10 cellular contexts compared by ENCODE assay signal in genomic region chr4:137125011-137125410, GRCh38.
DNase-seq lines count a peak whose midpoint lies in the region; ATAC-seq and TF ChIP-seq lines count a peak whose summit lies in the region.
"Had no signal": no experiment of that assay in that cellular context is flagged by ENCODE, and none has a peak within 500 bp of the region (broad histone marks: within the 10 kb centered on the region; RNA-seq: fewer than 3 reads in every experiment).

No MANE protein-coding gene starts in this region.

- peak overlapping the region in 2 of 3 experiments; percentile 37 to 66 for H3K4me3 Mint-ChIP-seq in nephron
- H3K4me3 Mint-ChIP-seq in activated T-helper 1 cell treated with anti-CD3 and anti-CD28 coated beads, Interleukin-12 subunit alpha, Interleukin-12 subunit beta, Interleukin-2, Interleukin-4 antibody, amounts not matched to agents 30 ng/mL and 10 ng/mL and 1 ng/mL, durations not matched to agents 14 hours and 24 hours and 36 hours: no peak overlapping the region
- H3K4me3 Mint-ChIP-seq: dendritic cell treated with granulocyte-macrophage colony-stimulating factor and Interleukin-4, amounts not matched to agents 40 ng/mL and 50 ng/mL, for 4 days; naive B cell had no signal

- no peaks in the 10 kb centered on the region for H3K27me3 Mint-ChIP-seq in nephron (ENCODE audit: low read depth)
- H3K27me3 Mint-ChIP-seq in activated T-helper 1 cell treated with anti-CD3 and anti-CD28 coated beads, Interleukin-12 subunit alpha, Interleukin-12 subunit beta, Interleukin-2, Interleukin-4 antibody, amounts not matched to agents 30 ng/mL and 10 ng/mL and 1 ng/mL, durations not matched to agents 14 hours and 24 hours and 36 hours (ENCODE audit: insufficient read depth): no peaks in the 10 kb centered on the region
- H3K27me3 Mint-ChIP-seq: dendritic cell treated with granulocyte-macrophage colony-stimulating factor and Interleukin-4, amounts not matched to agents 40 ng/mL and 50 ng/mL, for 4 days; naive B cell had no signal

- intact Hi-C loops in activated T-helper 1 cell treated with anti-CD3 and anti-CD28 coated beads, Interleukin-12 subunit alpha, Interleukin-12 subunit beta, Interleukin-2, Interleukin-4 antibody, amounts not matched to agents 30 ng/mL and 10 ng/mL and 1 ng/mL, durations not matched to agents 14 hours and 24 hours and 36 hours (cut with micrococcal nuclease): loop anchor here (2.0 to 10.0 kb wide), 2 partner anchors 740 to 1556 kb away; no protein-coding TSS in a partner anchor

- TF ChIP-seq CTCF in AG09309 (IDR thresholded peaks at IDR 0.05; ENCODE audit: control insufficient read depth, insufficient read depth, low read depth, low read length, missing control alignments): no peak
- TF ChIP-seq CTCF in choroid plexus epithelial cell (conservative IDR thresholded peaks at IDR 0.05; ENCODE audit: low read depth, low read length): no peak
- TF ChIP-seq CTCF in nephron (IDR thresholded peaks at IDR 0.05; ENCODE audit: unreplicated experiment in 3 of 3): no peak

- H3K27ac Mint-ChIP-seq in nephron: peak overlapping the region; percentile 17 to 30 (median 23)
- H3K27ac Mint-ChIP-seq in activated T-helper 1 cell treated with anti-CD3 and anti-CD28 coated beads, Interleukin-12 subunit alpha, Interleukin-12 subunit beta, Interleukin-2, Interleukin-4 antibody, amounts not matched to agents 30 ng/mL and 10 ng/mL and 1 ng/mL, durations not matched to agents 14 hours and 24 hours and 36 hours: no peak overlapping the region
- H3K27ac Mint-ChIP-seq: dendritic cell treated with granulocyte-macrophage colony-stimulating factor and Interleukin-4, amounts not matched to agents 40 ng/mL and 50 ng/mL, for 4 days; naive B cell had no signal

- ATAC-seq in HG03439 (IDR thresholded peaks at IDR 0.05; ENCODE audit: unreplicated experiment): no peak

- DNase-seq in AG09309 (ENCODE audit: low read depth) (peak; percentile 40), LoVo (ENCODE audit: low spot score) (peak; percentile 25), choroid plexus epithelial cell (ENCODE audit: low read depth) (peak; percentile 10), NCI-H1092 (lab: John Stamatoyannopoulos, UW) (no peak), retina (no peak)
- DNase-seq in activated T-helper 1 cell treated with anti-CD3 and anti-CD28 coated beads, Interleukin-12 subunit alpha, Interleukin-12 subunit beta, Interleukin-2, Interleukin-4 antibody, amounts not matched to agents 30 ng/mL and 10 ng/mL and 1 ng/mL, durations not matched to agents 14 hours and 24 hours and 36 hours (ENCODE audit: low spot score): no peak
- DNase-seq: naive B cell had no signal

- no peaks in the 10 kb centered on the region for H3K36me3 Mint-ChIP-seq in nephron (ENCODE audit: low read depth)
- H3K36me3 Mint-ChIP-seq in activated T-helper 1 cell treated with anti-CD3 and anti-CD28 coated beads, Interleukin-12 subunit alpha, Interleukin-12 subunit beta, Interleukin-2, Interleukin-4 antibody, amounts not matched to agents 30 ng/mL and 10 ng/mL and 1 ng/mL, durations not matched to agents 14 hours and 24 hours and 36 hours (ENCODE audit: low read depth): no peaks in the 10 kb centered on the region
- H3K36me3 Mint-ChIP-seq: naive B cell had no signal

- no peaks in the 10 kb centered on the region for H3K9me3 Mint-ChIP-seq in nephron
- no peaks in the 10 kb centered on the region for H3K9me3 Mint-ChIP-seq in activated T-helper 1 cell treated with anti-CD3 and anti-CD28 coated beads, Interleukin-12 subunit alpha, Interleukin-12 subunit beta, Interleukin-2, Interleukin-4 antibody, amounts not matched to agents 30 ng/mL and 10 ng/mL and 1 ng/mL, durations not matched to agents 14 hours and 24 hours and 36 hours
- H3K9me3 Mint-ChIP-seq: dendritic cell treated with granulocyte-macrophage colony-stimulating factor and Interleukin-4, amounts not matched to agents 40 ng/mL and 50 ng/mL, for 4 days had no signal

- peaks cover 17% of the 10 kb centered on the region for H3K4me1 Mint-ChIP-seq in nephron
- H3K4me1 Mint-ChIP-seq in activated T-helper 1 cell treated with anti-CD3 and anti-CD28 coated beads, Interleukin-12 subunit alpha, Interleukin-12 subunit beta, Interleukin-2, Interleukin-4 antibody, amounts not matched to agents 30 ng/mL and 10 ng/mL and 1 ng/mL, durations not matched to agents 14 hours and 24 hours and 36 hours (ENCODE audit: low read depth): no peaks in the 10 kb centered on the region
- H3K4me1 Mint-ChIP-seq: naive B cell had no signal

- H3K4me3 ChIP-seq in AG09309 (ENCODE audit: control insufficient read depth, low read depth, low read length): peak overlapping the region; percentile 41
- peak overlapping the region; percentile 34 for H3K4me3 ChIP-seq in choroid plexus epithelial cell (ENCODE audit: low read depth, low read length)

Comparison
In these comparisons a context has a peak if more than half of its experiments do, and no peak if none do; other contexts are left out.
1. DNase-seq: peak in AG09309 (single experiment), LoVo (single experiment) and choroid plexus epithelial cell (single experiment); none in NCI-H1092 (single experiment), activated T-helper 1 cell treated with anti-CD3 and anti-CD28 coated beads, Interleukin-12 subunit alpha, Interleukin-12 subunit beta, Interleukin-2, Interleukin-4 antibody, amounts not matched to agents 30 ng/mL and 10 ng/mL and 1 ng/mL, durations not matched to agents 14 hours and 24 hours and 36 hours (single experiment) and retina (single experiment).